ENCODE assay signal across 8 cellular contexts in the genomic region with DNA sequence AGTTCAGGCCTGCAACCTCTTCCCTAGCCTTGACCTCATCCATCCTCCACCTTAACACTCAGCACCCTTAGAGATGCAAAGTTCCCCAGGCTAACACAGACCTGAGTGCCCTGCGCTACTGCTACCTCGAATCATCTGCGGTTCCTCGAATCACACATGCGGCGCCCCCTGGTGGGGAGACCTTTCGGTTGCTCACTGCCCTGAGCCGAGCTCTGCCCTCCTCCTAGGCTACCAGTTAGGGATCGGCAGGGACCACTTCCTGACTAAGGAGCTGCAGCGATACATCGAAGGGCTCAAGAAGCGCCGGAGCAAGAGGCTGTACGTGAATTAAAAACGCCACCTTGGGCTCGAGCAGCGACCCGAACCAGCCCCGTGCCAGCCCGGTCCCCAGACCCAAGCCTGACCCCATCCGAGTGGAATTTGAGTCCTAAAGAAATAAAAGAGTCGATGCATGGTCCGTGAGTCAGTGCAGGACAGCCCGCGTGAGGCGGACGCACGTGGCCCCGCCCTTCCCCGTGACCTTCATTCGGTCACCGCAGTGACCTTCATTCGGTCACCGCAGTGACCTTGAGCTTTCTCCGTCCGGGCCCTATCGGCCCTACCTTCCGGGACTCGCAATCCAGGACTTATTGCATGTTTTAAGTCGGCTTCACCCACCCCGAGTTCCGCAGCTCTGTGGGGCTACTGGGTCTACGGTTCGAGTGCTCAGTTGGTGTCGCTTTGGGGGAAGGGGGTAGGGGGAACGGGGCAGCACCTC. TPM values are rescaled to one million over a fixed set of nuclear protein-coding genes. Genes with fewer than 3 reads are reported as not detected.
A peak's percentile ranks its signal among the peaks of the same experiment; 100 is the strongest.
DNase-seq lines count a peak whose midpoint lies in the region; ATAC-seq and FAIRE-seq lines count a peak whose summit lies in the region.

No MANE protein-coding gene starts in this region.

- H3K9me3 Mint-ChIP-seq in naive B cell: no peaks in the 10 kb centered on the region
- no peaks in the 10 kb centered on the region for H3K9me3 Mint-ChIP-seq in stimulated activated memory B cell treated with anti-CD40 and anti-IgM and Interleukin-4, amounts not matched to agents 10 μg/mL and 1 μg/mL and 100 μg/mL, for 72 hours

- peak; percentile 34 for FAIRE-seq in RCC 7860 (lab: Jason Lieb, UNC)

- H3K79me2 ChIP-seq in Karpas-422 (ENCODE audit: low read length): peaks cover 29% of the 10 kb centered on the region

- peak overlapping the region; percentile 85 for H3K4me3 ChIP-seq in Karpas-422 (ENCODE audit: low read length)

- H3K9me2 ChIP-seq in Karpas-422 (replicated peaks; ENCODE audit: insufficient read depth, low read length): no peaks in the 10 kb centered on the region

- H3K9ac ChIP-seq in Karpas-422 (ENCODE audit: low read length): peak overlapping the region; percentile 97

- H3K4me1 Mint-ChIP-seq in naive B cell: peaks cover 21 to 50% (median 43%) of the 10 kb centered on the region in 3 donors
- H3K4me1 Mint-ChIP-seq in stimulated activated memory B cell treated with anti-CD40 and anti-IgM and Interleukin-4, amounts not matched to agents 10 μg/mL and 1 μg/mL and 100 μg/mL, for 72 hours: peaks cover 42% of the 10 kb centered on the region

- peaks cover 7% of the 10 kb centered on the region; the same call in 1 of the 2 replicates for H3K36me3 ChIP-seq in Karpas-422 (ENCODE audit: insufficient read depth, low read length)

- DNase-seq in DMS79 treated with DMSO at 0.1 percent for 48 hours (lab: John Stamatoyannopoulos, UW) (peak; percentile 92), Karpas-422 (peak; percentile 99), RCC 7860 (ENCODE audit: low spot score) (peak; percentile 82), activated T-helper 1 cell treated with Interleukin-2 at 50 U/mL for 16 hours (ENCODE audit: low read depth) (peak; percentile 84), fibroblast of gingiva (ENCODE audit: low read depth) (peak; percentile 82), naive B cell (peak; percentile 83)

- H3K4me3 Mint-ChIP-seq in naive B cell: peak overlapping the region; percentile 89 to 97 (median 94)
- H3K4me3 Mint-ChIP-seq in stimulated activated memory B cell treated with anti-CD40 and anti-IgM and Interleukin-4, amounts not matched to agents 10 μg/mL and 1 μg/mL and 100 μg/mL, for 72 hours: peak overlapping the region; percentile 94

- peaks cover 8% of the 10 kb centered on the region; the same call in 1 of the 2 replicates for H4K20me1 ChIP-seq in Karpas-422 (ENCODE audit: insufficient read depth, low read depth, low read length)

- H3K36me3 Mint-ChIP-seq in naive B cell: no peaks in the 10 kb centered on the region
- H3K36me3 Mint-ChIP-seq in stimulated activated memory B cell treated with anti-CD40 and anti-IgM and Interleukin-4, amounts not matched to agents 10 μg/mL and 1 μg/mL and 100 μg/mL, for 72 hours: peaks cover 5% of the 10 kb centered on the region

- H3K27ac Mint-ChIP-seq in naive B cell: peak overlapping the region; percentile 91 to 98 (median 95)
- peak overlapping the region; percentile 99 for H3K27ac Mint-ChIP-seq in stimulated activated memory B cell treated with anti-CD40 and anti-IgM and Interleukin-4, amounts not matched to agents 10 μg/mL and 1 μg/mL and 100 μg/mL, for 72 hours

- H3K27me3 ChIP-seq in Karpas-422 (ENCODE audit: low read length): no peaks in the 10 kb centered on the region

- no peaks in the 10 kb centered on the region for H3K9me3 ChIP-seq in Karpas-422 (ENCODE audit: low read length)

- H2AFZ ChIP-seq in Karpas-422 (ENCODE audit: low read length): peak overlapping the region; percentile 15; the same call in 1 of the 2 replicates

- H3K4me1 ChIP-seq in Karpas-422 (ENCODE audit: low read length): peaks cover 38% of the 10 kb centered on the region

- peak overlapping the region; percentile 96 for H3K27ac ChIP-seq in Karpas-422 (ENCODE audit: low read length)

- peaks cover 15 to 26% (median 16%) of the 10 kb centered on the region in 3 donors for H3K27me3 Mint-ChIP-seq in naive B cell
- peaks cover 19% of the 10 kb centered on the region for H3K27me3 Mint-ChIP-seq in stimulated activated memory B cell treated with anti-CD40 and anti-IgM and Interleukin-4, amounts not matched to agents 10 μg/mL and 1 μg/mL and 100 μg/mL, for 72 hours

- H3K4me2 ChIP-seq in Karpas-422 (ENCODE audit: low read depth, low read length, poor library complexity, severe bottlenecking): peak overlapping the region; percentile 93

- ATAC-seq in GM21723 (IDR thresholded peaks at IDR 0.05; ENCODE audit: unreplicated experiment) (peak; percentile 32), naive B cell (ENCODE audit: low read depth in 2 of 2) (peak; percentile 31 to 37)
- peak; percentile 56 for ATAC-seq in stimulated activated memory B cell treated with anti-CD40 and anti-IgM and Interleukin-4, amounts not matched to agents 10 μg/mL and 1 μg/mL and 100 μg/mL, for 72 hours

RNA-seq across cellular contexts. Expression of gene ESRRA, which starts 0.8 kb away (rescaled TPM):
- 16.0 and 33.9 TPM in 2 replicates for total RNA-seq in Karpas-422 (2014; rRNA removed; shearing (Covaris generic); ENCODE audit: low replicate concordance)
- 1 to 10 TPM; 3.4 to 8.5 (median 6.5) TPM for polyA plus RNA-seq in naive B cell (ENCODE audit: low read depth in 6 of 6)

RNA-seq across cellular contexts. Expression of gene CATSPERZ, which starts 4.3 kb away (rescaled TPM):
- not detected in 2 replicates for total RNA-seq in Karpas-422 (2014; rRNA removed; shearing (Covaris generic); ENCODE audit: low replicate concordance)
- polyA plus RNA-seq in naive B cell (ENCODE audit: low read depth in 6 of 6): not detected

RNA-seq across cellular contexts. Expression of gene TRMT112, which starts 12.9 kb away (rescaled TPM):
- 363 and 557 TPM in 2 replicates for total RNA-seq in Karpas-422 (2014; rRNA removed; shearing (Covaris generic); ENCODE audit: low replicate concordance)
- 100 to 1,000 TPM; 445 to 606 (median 521) TPM for polyA plus RNA-seq in naive B cell (ENCODE audit: low read depth in 6 of 6)

RNA-seq across cellular contexts. Expression of gene KCNK4, which starts 13.4 kb away (rescaled TPM):
- not detected in 2 replicates for total RNA-seq in Karpas-422 (2014; rRNA removed; shearing (Covaris generic); ENCODE audit: low replicate concordance)
- polyA plus RNA-seq in naive B cell (ENCODE audit: low read depth in 6 of 6): not detected

RNA-seq across cellular contexts. Expression of gene PRDX5, which starts 13.4 kb away (rescaled TPM):
- 205 and 428 TPM in 2 replicates for total RNA-seq in Karpas-422 (2014; rRNA removed; shearing (Covaris generic); ENCODE audit: low replicate concordance)
- 100 to 1,000 TPM; 229 to 385 (median 248) TPM for polyA plus RNA-seq in naive B cell (ENCODE audit: low read depth in 6 of 6)

Comparison
In these comparisons a context has a peak if more than half of its experiments do, and no peak if none do; other contexts are left out.
1. Peak in every context shown above with its lines: DNase-seq, ATAC-seq, H3K4me3 ChIP-seq and H3K27ac ChIP-seq.